In genomic region chr7:55120501-55121198, GRCh38 we compare ENCODE assay signal across 12 cellular contexts.
DNase-seq lines count a peak whose midpoint lies in the region; ATAC-seq and TF ChIP-seq lines count a peak whose summit lies in the region.
"Had no signal": no experiment of that assay in that cellular context is flagged by ENCODE, and none has a peak within 500 bp of the region (broad histone marks: within the 10 kb centered on the region; RNA-seq: fewer than 3 reads in every experiment).

No MANE protein-coding gene starts in this region.

- H3K4me3 ChIP-seq in RWPE2 (ENCODE audit: severe bottlenecking) (no peak overlapping the region), gastrocnemius medialis (no peak overlapping the region)
- no peak overlapping the region for H3K4me3 ChIP-seq in naive thymus-derived CD4-positive, alpha-beta T cell (ENCODE audit: low read length)

- POLR2A ChIA-PET in naive thymus-derived CD4-positive, alpha-beta T cell (lab: Charles Lee) = no interaction called here

- DNase-seq in GM03348 (ENCODE audit: low spot score) (peak; percentile 75), RWPE2 (ENCODE audit: low spot score) (no peak), Right ventricle myocardium superior (peak; percentile 84), gastrocnemius medialis (peak in 1 of 2 donors; percentile 66), C1 segment of cervical spinal cord (lab: John Stamatoyannopoulos, UW) (no peak)
- DNase-seq in stimulated activated naive B cell treated with anti-CD40 and anti-IgM and Interleukin-4, amounts not matched to agents 10 μg/mL and 1 μg/mL and 100 μg/mL, for 72 hours = no peak
- DNase-seq in activated T-cell treated with anti-CD3 and anti-CD28 coated beads, Interleukin-2, amount 50 U/mL, for 48 hours = no peak
- no peak for DNase-seq in naive thymus-derived CD4-positive, alpha-beta T cell
- DNase-seq: activated CD4-positive, alpha-beta T cell treated with anti-CD3 and anti-CD28 coated beads, Interleukin-2, amount 50 U/mL, for 4 hours; activated naive CD8-positive, alpha-beta T cell treated with anti-CD3 and anti-CD28 coated beads, Interleukin-2, amount 10 ng/mL, durations not matched to agents 7 days and 5 days; DND-41; NCI-H1105 treated with DMSO at 0.1 percent for 48 hours had no signal

- H3K27me3 ChIP-seq in RWPE2 (ENCODE audit: insufficient read depth, poor library complexity, severe bottlenecking) = no peaks in the 10 kb centered on the region
- no peaks in the 10 kb centered on the region for H3K27me3 ChIP-seq in gastrocnemius medialis
- H3K27me3 ChIP-seq in naive thymus-derived CD4-positive, alpha-beta T cell (ENCODE audit: control insufficient read depth in 2 of 2, insufficient read depth in 2 of 2, low read length in 2 of 2) = no peaks in the 10 kb centered on the region

- H3K36me3 ChIP-seq in RWPE2 (ENCODE audit: low read depth) = peaks cover 84% of the 10 kb centered on the region
- no peaks in the 10 kb centered on the region for H3K36me3 ChIP-seq in gastrocnemius medialis
- H3K36me3 ChIP-seq in naive thymus-derived CD4-positive, alpha-beta T cell (ENCODE audit: control insufficient read depth in 2 of 3, insufficient read depth in 3 of 3, low read length in 3 of 3) = no peaks in the 10 kb centered on the region

- no peaks in the 10 kb centered on the region for H3K4me1 Mint-ChIP-seq in stimulated activated naive B cell treated with anti-CD40 and anti-IgM and Interleukin-4, amounts not matched to agents 10 μg/mL and 1 μg/mL and 100 μg/mL, for 72 hours
- H3K4me1 Mint-ChIP-seq in naive thymus-derived CD4-positive, alpha-beta T cell = peaks cover 0 to 2% (median 0%) of the 10 kb centered on the region in 7 donors
- H3K4me1 Mint-ChIP-seq: activated naive CD8-positive, alpha-beta T cell treated with anti-CD3 and anti-CD28 coated beads, Interleukin-2, amount 10 ng/mL, durations not matched to agents 7 days and 5 days had no signal

- ATAC-seq in RWPE2 (ENCODE audit: low read depth) (peak; percentile 64), Right ventricle myocardium superior (ENCODE audit: poor library complexity) (peak; percentile 91), gastrocnemius medialis (peak; percentile 91 to 97)
- no peak for ATAC-seq in stimulated activated naive B cell treated with anti-CD40 and anti-IgM and Interleukin-4, amounts not matched to agents 10 μg/mL and 1 μg/mL and 100 μg/mL, for 72 hours (replicated peaks)
- ATAC-seq in naive thymus-derived CD4-positive, alpha-beta T cell = no peak

- TF ChIP-seq CTCF in RWPE2 (IDR thresholded peaks at IDR 0.05; ENCODE audit: poor library complexity, severe bottlenecking) (no peak), gastrocnemius medialis (IDR thresholded peaks at IDR 0.05 in 4 of 5, conservative IDR thresholded peaks at IDR 0.05 in 1 of 5) (no peak)

- H3K4me1 ChIP-seq in RWPE2 (ENCODE audit: insufficient read depth, poor library complexity, severe bottlenecking) = peaks cover 65% of the 10 kb centered on the region
- H3K4me1 ChIP-seq in gastrocnemius medialis = peaks cover 48 to 65% of the 10 kb centered on the region in 2 donors
- no peaks in the 10 kb centered on the region for H3K4me1 ChIP-seq in naive thymus-derived CD4-positive, alpha-beta T cell (ENCODE audit: control insufficient read depth in 2 of 2, insufficient read depth in 2 of 2, low read length in 2 of 2)

- H3K27ac ChIP-seq in RWPE2 (ENCODE audit: poor library complexity, severe bottlenecking) (peak overlapping the region; percentile 99), gastrocnemius medialis (peak overlapping the region; percentile 77 to 83 (median 82))
- no peak overlapping the region for H3K27ac ChIP-seq in naive thymus-derived CD4-positive, alpha-beta T cell (ENCODE audit: low read depth, low read length)

- TF ChIP-seq POLR2A in gastrocnemius medialis (IDR thresholded peaks at IDR 0.05) = peak in 1 of 2 donors; percentile 49

- peaks cover 0 to 6% of the 10 kb centered on the region in 2 donors for H3K27me3 Mint-ChIP-seq in stimulated activated naive B cell treated with anti-CD40 and anti-IgM and Interleukin-4, amounts not matched to agents 10 μg/mL and 1 μg/mL and 100 μg/mL, for 72 hours
- peaks cover 10 to 26% (median 14%) of the 10 kb centered on the region in 5 donors for H3K27me3 Mint-ChIP-seq in naive thymus-derived CD4-positive, alpha-beta T cell

- CTCF ChIA-PET in naive thymus-derived CD4-positive, alpha-beta T cell (lab: Charles Lee) = no interaction called here

- in situ Hi-C loops in gastrocnemius medialis (cut with MboI; ENCODE audit: low sequenced_read_pairs in 4 of 4) = no loop called here

- H3K36me3 Mint-ChIP-seq in stimulated activated naive B cell treated with anti-CD40 and anti-IgM and Interleukin-4, amounts not matched to agents 10 μg/mL and 1 μg/mL and 100 μg/mL, for 72 hours = no peaks in the 10 kb centered on the region
- no peaks in the 10 kb centered on the region for H3K36me3 Mint-ChIP-seq in naive thymus-derived CD4-positive, alpha-beta T cell
- H3K36me3 Mint-ChIP-seq: activated naive CD8-positive, alpha-beta T cell treated with anti-CD3 and anti-CD28 coated beads, Interleukin-2, amount 10 ng/mL, durations not matched to agents 7 days and 5 days had no signal

- H3K27ac Mint-ChIP-seq in stimulated activated naive B cell treated with anti-CD40 and anti-IgM and Interleukin-4, amounts not matched to agents 10 μg/mL and 1 μg/mL and 100 μg/mL, for 72 hours = no peak overlapping the region
- no peak overlapping the region for H3K27ac Mint-ChIP-seq in naive thymus-derived CD4-positive, alpha-beta T cell
- H3K27ac Mint-ChIP-seq: activated naive CD8-positive, alpha-beta T cell treated with anti-CD3 and anti-CD28 coated beads, Interleukin-2, amount 10 ng/mL, durations not matched to agents 7 days and 5 days had no signal

- H3K9me3 ChIP-seq in RWPE2 (ENCODE audit: severe bottlenecking) = no peaks in the 10 kb centered on the region
- no peaks in the 10 kb centered on the region for H3K9me3 ChIP-seq in gastrocnemius medialis
- no peaks in the 10 kb centered on the region for H3K9me3 ChIP-seq in naive thymus-derived CD4-positive, alpha-beta T cell (ENCODE audit: control insufficient read depth in 2 of 3, low read length in 3 of 3)

- no peaks in the 10 kb centered on the region for H3K9me3 Mint-ChIP-seq in stimulated activated naive B cell treated with anti-CD40 and anti-IgM and Interleukin-4, amounts not matched to agents 10 μg/mL and 1 μg/mL and 100 μg/mL, for 72 hours
- H3K9me3 Mint-ChIP-seq in naive thymus-derived CD4-positive, alpha-beta T cell = peaks cover 0 to 2% (median 0%) of the 10 kb centered on the region in 11 donors
- H3K9me3 Mint-ChIP-seq: activated naive CD8-positive, alpha-beta T cell treated with anti-CD3 and anti-CD28 coated beads, Interleukin-2, amount 10 ng/mL, durations not matched to agents 7 days and 5 days had no signal

- no peak overlapping the region for H3K4me3 Mint-ChIP-seq in stimulated activated naive B cell treated with anti-CD40 and anti-IgM and Interleukin-4, amounts not matched to agents 10 μg/mL and 1 μg/mL and 100 μg/mL, for 72 hours
- no peak overlapping the region for H3K4me3 Mint-ChIP-seq in naive thymus-derived CD4-positive, alpha-beta T cell
- H3K4me3 Mint-ChIP-seq: activated naive CD8-positive, alpha-beta T cell treated with anti-CD3 and anti-CD28 coated beads, Interleukin-2, amount 10 ng/mL, durations not matched to agents 7 days and 5 days had no signal

- intact Hi-C loops in Right ventricle myocardium superior (cut with DNase I) = no loop called here
- intact Hi-C loops in gastrocnemius medialis (cut with DNase I; ENCODE audit: low total_unique reads) = no loop called here
- intact Hi-C loops in naive thymus-derived CD4-positive, alpha-beta T cell (cut with micrococcal nuclease) = no loop called here

Comparison
In these comparisons a context has a peak if more than half of its experiments do, and no peak if none do; other contexts are left out.
1. DNase-seq: peak in GM03348 (single experiment) and Right ventricle myocardium superior (single experiment); none in RWPE2 (single experiment), stimulated activated naive B cell treated with anti-CD40 and anti-IgM and Interleukin-4, amounts not matched to agents 10 μg/mL and 1 μg/mL and 100 μg/mL, for 72 hours (single experiment), activated T-cell treated with anti-CD3 and anti-CD28 coated beads, Interleukin-2, amount 50 U/mL, for 48 hours (0 of 2), C1 segment of cervical spinal cord (0 of 14) and naive thymus-derived CD4-positive, alpha-beta T cell (0 of 9).
2. ATAC-seq: peak in RWPE2 (single experiment), Right ventricle myocardium superior (single experiment) and gastrocnemius medialis (2 of 2); none in stimulated activated naive B cell treated with anti-CD40 and anti-IgM and Interleukin-4, amounts not matched to agents 10 μg/mL and 1 μg/mL and 100 μg/mL, for 72 hours (0 of 2) and naive thymus-derived CD4-positive, alpha-beta T cell (single experiment).